1 cellular context compared by ENCODE assay signal in the genomic region with DNA sequence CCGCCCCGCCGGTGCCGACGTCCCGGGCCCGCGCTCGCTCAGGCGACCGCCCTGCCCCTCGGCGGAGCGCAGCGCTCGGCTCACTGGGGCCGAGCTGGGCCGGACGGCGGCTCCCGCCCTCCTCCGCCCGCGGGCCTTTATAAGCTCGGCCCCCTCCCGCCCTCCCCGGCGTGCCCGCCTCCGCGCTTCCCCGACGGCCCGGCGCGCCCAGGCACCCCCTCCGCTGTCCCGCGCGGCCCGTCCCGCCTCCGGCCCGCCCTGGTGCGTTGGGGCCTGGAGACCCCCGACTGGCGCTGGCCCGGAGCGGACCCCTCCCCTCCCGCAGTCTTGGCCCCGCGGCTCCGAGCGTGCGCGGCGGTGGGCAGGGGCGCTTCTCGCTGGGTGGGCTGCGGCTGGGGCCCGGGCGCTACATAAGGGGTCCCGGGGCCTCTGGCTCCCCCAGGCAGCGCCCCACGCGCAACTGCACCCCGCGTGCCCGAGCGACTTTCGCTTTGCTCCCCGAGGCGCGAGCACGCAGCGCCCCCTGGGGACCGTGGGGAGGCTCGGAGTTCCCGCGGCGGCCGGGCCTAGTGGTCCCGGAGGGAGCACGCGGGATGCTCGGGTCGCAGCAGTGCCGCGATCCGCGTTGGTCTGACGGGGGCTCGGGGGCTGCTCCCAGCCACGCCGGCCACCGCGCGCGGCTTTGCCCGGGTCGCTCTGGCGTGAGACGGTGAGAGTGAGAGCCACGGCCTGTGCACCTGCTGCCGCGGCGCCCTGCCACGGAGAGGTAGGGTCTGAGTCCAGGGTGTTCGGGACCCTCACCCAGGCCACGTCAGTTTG.
TF ChIP-seq lines count a peak whose summit lies in the region.

A gene with protein sequence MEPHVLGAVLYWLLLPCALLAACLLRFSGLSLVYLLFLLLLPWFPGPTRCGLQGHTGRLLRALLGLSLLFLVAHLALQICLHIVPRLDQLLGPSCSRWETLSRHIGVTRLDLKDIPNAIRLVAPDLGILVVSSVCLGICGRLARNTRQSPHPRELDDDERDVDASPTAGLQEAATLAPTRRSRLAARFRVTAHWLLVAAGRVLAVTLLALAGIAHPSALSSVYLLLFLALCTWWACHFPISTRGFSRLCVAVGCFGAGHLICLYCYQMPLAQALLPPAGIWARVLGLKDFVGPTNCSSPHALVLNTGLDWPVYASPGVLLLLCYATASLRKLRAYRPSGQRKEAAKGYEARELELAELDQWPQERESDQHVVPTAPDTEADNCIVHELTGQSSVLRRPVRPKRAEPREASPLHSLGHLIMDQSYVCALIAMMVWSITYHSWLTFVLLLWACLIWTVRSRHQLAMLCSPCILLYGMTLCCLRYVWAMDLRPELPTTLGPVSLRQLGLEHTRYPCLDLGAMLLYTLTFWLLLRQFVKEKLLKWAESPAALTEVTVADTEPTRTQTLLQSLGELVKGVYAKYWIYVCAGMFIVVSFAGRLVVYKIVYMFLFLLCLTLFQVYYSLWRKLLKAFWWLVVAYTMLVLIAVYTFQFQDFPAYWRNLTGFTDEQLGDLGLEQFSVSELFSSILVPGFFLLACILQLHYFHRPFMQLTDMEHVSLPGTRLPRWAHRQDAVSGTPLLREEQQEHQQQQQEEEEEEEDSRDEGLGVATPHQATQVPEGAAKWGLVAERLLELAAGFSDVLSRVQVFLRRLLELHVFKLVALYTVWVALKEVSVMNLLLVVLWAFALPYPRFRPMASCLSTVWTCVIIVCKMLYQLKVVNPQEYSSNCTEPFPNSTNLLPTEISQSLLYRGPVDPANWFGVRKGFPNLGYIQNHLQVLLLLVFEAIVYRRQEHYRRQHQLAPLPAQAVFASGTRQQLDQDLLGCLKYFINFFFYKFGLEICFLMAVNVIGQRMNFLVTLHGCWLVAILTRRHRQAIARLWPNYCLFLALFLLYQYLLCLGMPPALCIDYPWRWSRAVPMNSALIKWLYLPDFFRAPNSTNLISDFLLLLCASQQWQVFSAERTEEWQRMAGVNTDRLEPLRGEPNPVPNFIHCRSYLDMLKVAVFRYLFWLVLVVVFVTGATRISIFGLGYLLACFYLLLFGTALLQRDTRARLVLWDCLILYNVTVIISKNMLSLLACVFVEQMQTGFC (N-terminal part only) (minus strand): TSS at position 115 of the 819 bp plus-strand sequence. CDS start 256 bp downstream, outside the sequence.

TF ChIP-seq in HepG2, 621 proteins besides CTCF, POLR2A, EP300 and RAD21 (continued from another document and continues in another):
- TF ChIP-seq JDP2 (CRISPR knock-in tag; IDR thresholded peaks at IDR 0.05; ENCODE audit: borderline replicate concordance) (no peak), ZNF234 (CRISPR knock-in tag; conservative IDR thresholded peaks at IDR 0.05) (no peak; the same call in 1 of the 2 replicates), SYNCRIP (IDR thresholded peaks at IDR 0.05; ENCODE audit: insufficient read depth, low read depth, low read length) (no peak), ATF7-NPFF (CRISPR knock-in tag; IDR thresholded peaks at IDR 0.05; ENCODE audit: low read depth) (peak; percentile 55; the same call in 1 of the 2 replicates), ZNF331 (CRISPR knock-in tag; IDR thresholded peaks at IDR 0.05) (peak; percentile 41; the same call in 1 of the 2 replicates), ZSCAN9 (CRISPR knock-in tag; IDR thresholded peaks at IDR 0.05; ENCODE audit: borderline replicate concordance) (no peak; the same call in 1 of the 2 replicates), NFYC (CRISPR knock-in tag; IDR thresholded peaks at IDR 0.05) (no peak), NR2C2 (CRISPR knock-in tag; IDR thresholded peaks at IDR 0.05; ENCODE audit: borderline replicate concordance) (peak; percentile 52), LCORL (IDR thresholded peaks at IDR 0.05) (no peak), LCORL (CRISPR knock-in tag; IDR thresholded peaks at IDR 0.05) (peak; percentile 93), SAP130 (CRISPR knock-in tag; IDR thresholded peaks at IDR 0.05; ENCODE audit: low read depth) (0 out of 2 replicates have a peak, but pooled peaks have one; percentile 43), ATAD3A (CRISPR knock-in tag; IDR thresholded peaks at IDR 0.05) (no peak), ZFP1 (CRISPR knock-in tag; IDR thresholded peaks at IDR 0.05) (no peak), ZNF644 (CRISPR knock-in tag; IDR thresholded peaks at IDR 0.05; ENCODE audit: low read depth) (no peak), SIX4 (CRISPR knock-in tag; IDR thresholded peaks at IDR 0.05) (0 out of 2 replicates have a peak, but pooled peaks have one; percentile 17), KDM6A (CRISPR knock-in tag; IDR thresholded peaks at IDR 0.05; ENCODE audit: low read depth) (no peak), ZNF766 (CRISPR knock-in tag; IDR thresholded peaks at IDR 0.05; ENCODE audit: borderline replicate concordance) (no peak; the same call in 1 of the 2 replicates), ZMYM2 (CRISPR knock-in tag; IDR thresholded peaks at IDR 0.05) (no peak; the same call in 1 of the 2 replicates), TAF1 (CRISPR knock-in tag; IDR thresholded peaks at IDR 0.05) (0 out of 2 replicates have a peak, but pooled peaks have one; percentile 25), NFYB (CRISPR knock-in tag; IDR thresholded peaks at IDR 0.05) (no peak), ZNF124 (CRISPR knock-in tag; IDR thresholded peaks at IDR 0.05) (peak; percentile 70), ZNF296 (CRISPR knock-in tag; conservative IDR thresholded peaks at IDR 0.05) (no peak), ARNTL (CRISPR knock-in tag; IDR thresholded peaks at IDR 0.05) (peak; percentile 63), NFE2 (CRISPR knock-in tag; IDR thresholded peaks at IDR 0.05) (no peak), ZFX (CRISPR knock-in tag; IDR thresholded peaks at IDR 0.05; ENCODE audit: low read depth) (peak; percentile 95), NFATC3 (CRISPR knock-in tag; IDR thresholded peaks at IDR 0.05) (peak; percentile 83; the same call in 1 of the 2 replicates), PRMT3 (CRISPR knock-in tag; IDR thresholded peaks at IDR 0.05; ENCODE audit: borderline replicate concordance, low read depth) (no peak), ZNF282 (IDR thresholded peaks at IDR 0.05; ENCODE audit: partially characterized antibody) (no peak)
- TF ChIP-seq, protein P1, sequence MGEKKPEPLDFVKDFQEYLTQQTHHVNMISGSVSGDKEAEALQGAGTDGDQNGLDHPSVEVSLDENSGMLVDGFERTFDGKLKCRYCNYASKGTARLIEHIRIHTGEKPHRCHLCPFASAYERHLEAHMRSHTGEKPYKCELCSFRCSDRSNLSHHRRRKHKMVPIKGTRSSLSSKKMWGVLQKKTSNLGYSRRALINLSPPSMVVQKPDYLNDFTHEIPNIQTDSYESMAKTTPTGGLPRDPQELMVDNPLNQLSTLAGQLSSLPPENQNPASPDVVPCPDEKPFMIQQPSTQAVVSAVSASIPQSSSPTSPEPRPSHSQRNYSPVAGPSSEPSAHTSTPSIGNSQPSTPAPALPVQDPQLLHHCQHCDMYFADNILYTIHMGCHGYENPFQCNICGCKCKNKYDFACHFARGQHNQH (CRISPR knock-in tag; IDR thresholded peaks at IDR 0.05), result 0 out of 2 replicates have a peak, but pooled peaks have one; percentile 51
- TF ChIP-seq, protein P2, sequence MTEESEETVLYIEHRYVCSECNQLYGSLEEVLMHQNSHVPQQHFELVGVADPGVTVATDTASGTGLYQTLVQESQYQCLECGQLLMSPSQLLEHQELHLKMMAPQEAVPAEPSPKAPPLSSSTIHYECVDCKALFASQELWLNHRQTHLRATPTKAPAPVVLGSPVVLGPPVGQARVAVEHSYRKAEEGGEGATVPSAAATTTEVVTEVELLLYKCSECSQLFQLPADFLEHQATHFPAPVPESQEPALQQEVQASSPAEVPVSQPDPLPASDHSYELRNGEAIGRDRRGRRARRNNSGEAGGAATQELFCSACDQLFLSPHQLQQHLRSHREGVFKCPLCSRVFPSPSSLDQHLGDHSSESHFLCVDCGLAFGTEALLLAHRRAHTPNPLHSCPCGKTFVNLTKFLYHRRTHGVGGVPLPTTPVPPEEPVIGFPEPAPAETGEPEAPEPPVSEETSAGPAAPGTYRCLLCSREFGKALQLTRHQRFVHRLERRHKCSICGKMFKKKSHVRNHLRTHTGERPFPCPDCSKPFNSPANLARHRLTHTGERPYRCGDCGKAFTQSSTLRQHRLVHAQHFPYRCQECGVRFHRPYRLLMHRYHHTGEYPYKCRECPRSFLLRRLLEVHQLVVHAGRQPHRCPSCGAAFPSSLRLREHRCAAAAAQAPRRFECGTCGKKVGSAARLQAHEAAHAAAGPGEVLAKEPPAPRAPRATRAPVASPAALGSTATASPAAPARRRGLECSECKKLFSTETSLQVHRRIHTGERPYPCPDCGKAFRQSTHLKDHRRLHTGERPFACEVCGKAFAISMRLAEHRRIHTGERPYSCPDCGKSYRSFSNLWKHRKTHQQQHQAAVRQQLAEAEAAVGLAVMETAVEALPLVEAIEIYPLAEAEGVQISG (CRISPR knock-in tag; IDR thresholded peaks at IDR 0.05), result peak; percentile 79
- TF ChIP-seq, protein P3, sequence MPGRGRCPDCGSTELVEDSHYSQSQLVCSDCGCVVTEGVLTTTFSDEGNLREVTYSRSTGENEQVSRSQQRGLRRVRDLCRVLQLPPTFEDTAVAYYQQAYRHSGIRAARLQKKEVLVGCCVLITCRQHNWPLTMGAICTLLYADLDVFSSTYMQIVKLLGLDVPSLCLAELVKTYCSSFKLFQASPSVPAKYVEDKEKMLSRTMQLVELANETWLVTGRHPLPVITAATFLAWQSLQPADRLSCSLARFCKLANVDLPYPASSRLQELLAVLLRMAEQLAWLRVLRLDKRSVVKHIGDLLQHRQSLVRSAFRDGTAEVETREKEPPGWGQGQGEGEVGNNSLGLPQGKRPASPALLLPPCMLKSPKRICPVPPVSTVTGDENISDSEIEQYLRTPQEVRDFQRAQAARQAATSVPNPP (CRISPR knock-in tag; IDR thresholded peaks at IDR 0.05), result no peak
- TF ChIP-seq, protein P4, sequence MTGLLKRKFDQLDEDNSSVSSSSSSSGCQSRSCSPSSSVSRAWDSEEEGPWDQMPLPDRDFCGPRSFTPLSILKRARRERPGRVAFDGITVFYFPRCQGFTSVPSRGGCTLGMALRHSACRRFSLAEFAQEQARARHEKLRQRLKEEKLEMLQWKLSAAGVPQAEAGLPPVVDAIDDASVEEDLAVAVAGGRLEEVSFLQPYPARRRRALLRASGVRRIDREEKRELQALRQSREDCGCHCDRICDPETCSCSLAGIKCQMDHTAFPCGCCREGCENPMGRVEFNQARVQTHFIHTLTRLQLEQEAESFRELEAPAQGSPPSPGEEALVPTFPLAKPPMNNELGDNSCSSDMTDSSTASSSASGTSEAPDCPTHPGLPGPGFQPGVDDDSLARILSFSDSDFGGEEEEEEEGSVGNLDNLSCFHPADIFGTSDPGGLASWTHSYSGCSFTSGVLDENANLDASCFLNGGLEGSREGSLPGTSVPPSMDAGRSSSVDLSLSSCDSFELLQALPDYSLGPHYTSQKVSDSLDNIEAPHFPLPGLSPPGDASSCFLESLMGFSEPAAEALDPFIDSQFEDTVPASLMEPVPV (CRISPR knock-in tag; IDR thresholded peaks at IDR 0.05), result peak; percentile 36; the same call in 1 of the 2 replicates
- TF ChIP-seq, protein P5, sequence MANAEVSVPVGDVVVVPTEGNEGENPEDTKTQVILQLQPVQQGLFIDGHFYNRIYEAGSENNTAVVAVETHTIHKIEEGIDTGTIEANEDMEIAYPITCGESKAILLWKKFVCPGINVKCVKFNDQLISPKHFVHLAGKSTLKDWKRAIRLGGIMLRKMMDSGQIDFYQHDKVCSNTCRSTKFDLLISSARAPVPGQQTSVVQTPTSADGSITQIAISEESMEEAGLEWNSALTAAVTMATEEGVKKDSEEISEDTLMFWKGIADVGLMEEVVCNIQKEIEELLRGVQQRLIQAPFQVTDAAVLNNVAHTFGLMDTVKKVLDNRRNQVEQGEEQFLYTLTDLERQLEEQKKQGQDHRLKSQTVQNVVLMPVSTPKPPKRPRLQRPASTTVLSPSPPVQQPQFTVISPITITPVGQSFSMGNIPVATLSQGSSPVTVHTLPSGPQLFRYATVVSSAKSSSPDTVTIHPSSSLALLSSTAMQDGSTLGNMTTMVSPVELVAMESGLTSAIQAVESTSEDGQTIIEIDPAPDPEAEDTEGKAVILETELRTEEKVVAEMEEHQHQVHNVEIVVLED (CRISPR knock-in tag; IDR thresholded peaks at IDR 0.05; ENCODE audit: borderline replicate concordance), result peak; percentile 39; the same call in 1 of the 2 replicates
